In genomic region chr1:17661546-17662157, GRCh38 we compare ENCODE assay signal across 8 cellular contexts.
DNase-seq lines count a peak whose midpoint lies in the region; ATAC-seq and TF ChIP-seq lines count a peak whose summit lies in the region.

No MANE protein-coding gene starts in this region.

- no peak overlapping the region for H2BK120ac ChIP-seq in mesenchymal stem cell (ENCODE audit: low read depth, low read length)

- no peak overlapping the region for H4K8ac ChIP-seq in mesenchymal stem cell (ENCODE audit: low read length)

- H3K9me3 Mint-ChIP-seq in activated CD4-positive, alpha-beta T cell treated with anti-CD3 and anti-CD28 coated beads, Interleukin-2, amount 10 ng/mL, durations not matched to agents 7 days and 5 days, result no peaks in the 10 kb centered on the region

- no peak overlapping the region for H2BK15ac ChIP-seq in mesenchymal stem cell (ENCODE audit: low read depth, poor library complexity, severe bottlenecking)

- H3K27ac Mint-ChIP-seq in activated CD4-positive, alpha-beta T cell treated with anti-CD3 and anti-CD28 coated beads, Interleukin-2, amount 10 ng/mL, durations not matched to agents 7 days and 5 days, result no peak overlapping the region

- H3K4me2 ChIP-seq in mesenchymal stem cell (ENCODE audit: low read length, poor library complexity, severe bottlenecking), result no peak overlapping the region

- H3K14ac ChIP-seq in mesenchymal stem cell (ENCODE audit: low read length in 2 of 2), result no peak overlapping the region

- H3K4me1 ChIP-seq in mesenchymal stem cell (ENCODE audit: control insufficient read depth, insufficient read depth, low read depth, low read length), result peaks cover 2% of the 10 kb centered on the region

- H3K36me3 ChIP-seq in mesenchymal stem cell (ENCODE audit: control insufficient read depth in 1 of 2, insufficient read depth in 2 of 2, low read depth in 1 of 2, low read length in 2 of 2), result peaks cover 64 to 76% of the 10 kb centered on the region in 2 experiments

- POLR2A ChIA-PET in activated CD4-positive, alpha-beta T cell treated with anti-CD3 and anti-CD28 coated beads, Interleukin-2, amount 10 ng/mL, durations not matched to agents 7 days and 5 days (lab: Charles Lee), result no interaction called here

- ATAC-seq in HG02763 (IDR thresholded peaks at IDR 0.05; ENCODE audit: unreplicated experiment), result no peak

- H3K79me1 ChIP-seq in mesenchymal stem cell (replicated peaks; ENCODE audit: low read length, poor library complexity, severe bottlenecking), result peaks cover 1% of the 10 kb centered on the region

- DNase-seq in NCI-H748 (lab: John Stamatoyannopoulos, UW; ENCODE audit: unreplicated experiment) (peak; percentile 24), NCI-H748 treated with DMSO at 0.1 percent for 48 hours (lab: John Stamatoyannopoulos, UW) (no peak), NB4 (ENCODE audit: low read depth) (peak; percentile 63), ecto neural progenitor cell (ENCODE audit: low spot score) (peak; percentile 92), mesenchymal stem cell (peak; percentile 61)
- DNase-seq in activated CD4-positive, alpha-beta T cell treated with anti-CD3 and anti-CD28 coated beads, Interleukin-2, amount 10 ng/mL, durations not matched to agents 7 days and 5 days, result peak; percentile 59
- DNase-seq in stimulated activated CD8-positive, alpha-beta memory T cell treated with anti-CD3 and anti-CD28 coated beads, Interleukin-4, amount 100 ng/mL, for 48 hours, result peak; percentile 83

- H3K4me3 ChIP-seq in NB4 (ENCODE audit: low read depth, low read length) (no peak overlapping the region), mesenchymal stem cell (ENCODE audit: insufficient read depth in 1 of 2, low read depth in 1 of 2, low read length in 2 of 2) (no peak overlapping the region)

- no peak overlapping the region for H3K9ac ChIP-seq in mesenchymal stem cell (ENCODE audit: low read length)

- no peaks in the 10 kb centered on the region for H3K27me3 Mint-ChIP-seq in activated CD4-positive, alpha-beta T cell treated with anti-CD3 and anti-CD28 coated beads, Interleukin-2, amount 10 ng/mL, durations not matched to agents 7 days and 5 days

- no peak overlapping the region for H3K4ac ChIP-seq in mesenchymal stem cell (ENCODE audit: low read depth in 1 of 2, low read length in 2 of 2)

- no peak overlapping the region for H3K18ac ChIP-seq in mesenchymal stem cell (ENCODE audit: low read depth in 1 of 2, low read length in 2 of 2)

- H3K27me3 ChIP-seq in mesenchymal stem cell (ENCODE audit: control insufficient read depth in 1 of 2, insufficient read depth in 1 of 2, low read length in 2 of 2), result no peaks in the 10 kb centered on the region

- H2AK5ac ChIP-seq in mesenchymal stem cell (ENCODE audit: low read length, severe bottlenecking), result no peak overlapping the region

- CTCF ChIA-PET in activated CD4-positive, alpha-beta T cell treated with anti-CD3 and anti-CD28 coated beads, Interleukin-2, amount 10 ng/mL, durations not matched to agents 7 days and 5 days (lab: Charles Lee), result interaction anchor here (0.8 to 1.3 kb wide), 5 partner anchors 8 to 439 kb away, joined by 3 to 4 read pairs (median 3); no protein-coding TSS in a partner anchor

- TF ChIP-seq CTCF in NB4 (IDR thresholded peaks at IDR 0.05; ENCODE audit: low read depth, low read length), result peak; percentile 85

- H3K27ac ChIP-seq in mesenchymal stem cell (ENCODE audit: low read length, poor library complexity, severe bottlenecking), result no peak overlapping the region

- H3K4me1 Mint-ChIP-seq in activated CD4-positive, alpha-beta T cell treated with anti-CD3 and anti-CD28 coated beads, Interleukin-2, amount 10 ng/mL, durations not matched to agents 7 days and 5 days, result no peaks in the 10 kb centered on the region

- no peak overlapping the region for H3K23ac ChIP-seq in mesenchymal stem cell (ENCODE audit: low read length in 2 of 2)

- no peak overlapping the region for H2AFZ ChIP-seq in mesenchymal stem cell (ENCODE audit: low read depth, low read length)

- no peak for TF ChIP-seq POLR2A in NB4 (IDR thresholded peaks at IDR 0.05; ENCODE audit: extremely low read depth, insufficient read length)

- no peaks in the 10 kb centered on the region for H3K9me3 ChIP-seq in mesenchymal stem cell (ENCODE audit: control insufficient read depth, low read length)

- no peak overlapping the region for H4K91ac ChIP-seq in mesenchymal stem cell (ENCODE audit: low read length)

- 66% methylated on average over 15 of the region's 15 CpGs for WGBS in mesenchymal stem cell

- H2BK5ac ChIP-seq in mesenchymal stem cell (ENCODE audit: low read depth, low read length, poor library complexity, severe bottlenecking), result no peak overlapping the region

- H2BK12ac ChIP-seq in mesenchymal stem cell (ENCODE audit: low read length in 2 of 2), result no peak overlapping the region

- no peaks in the 10 kb centered on the region for H3K36me3 Mint-ChIP-seq in activated CD4-positive, alpha-beta T cell treated with anti-CD3 and anti-CD28 coated beads, Interleukin-2, amount 10 ng/mL, durations not matched to agents 7 days and 5 days (ENCODE audit: low read depth)

- no peak overlapping the region for H3K4me3 Mint-ChIP-seq in activated CD4-positive, alpha-beta T cell treated with anti-CD3 and anti-CD28 coated beads, Interleukin-2, amount 10 ng/mL, durations not matched to agents 7 days and 5 days
